ENCODE assay signal across 8 cellular contexts in genomic region chr19:40717880-40718773, GRCh38. TPM values are rescaled to one million over a fixed set of nuclear protein-coding genes. Genes with fewer than 3 reads are reported as not detected.
DNase-seq lines count a peak whose midpoint lies in the region; ATAC-seq lines count a peak whose summit lies in the region.

No MANE protein-coding gene starts in this region.

- peak overlapping the region; percentile 95 for H3K27ac ChIP-seq in adipose tissue (ENCODE audit: low read depth, low read length)

- peaks cover 7% of the 10 kb centered on the region for H3K36me3 Mint-ChIP-seq in activated naive CD4-positive, alpha-beta T cell treated with anti-CD3 and anti-CD28 coated beads, Interleukin-2, amount 50 U/mL, for 24 hours
- peaks cover 34% of the 10 kb centered on the region for H3K36me3 Mint-ChIP-seq in stimulated activated memory B cell treated with anti-CD40 and anti-IgM and Interleukin-4, amounts not matched to agents 10 μg/mL and 1 μg/mL and 100 μg/mL, for 72 hours

- no peaks in the 10 kb centered on the region for H3K27me3 Mint-ChIP-seq in activated naive CD4-positive, alpha-beta T cell treated with anti-CD3 and anti-CD28 coated beads, Interleukin-2, amount 50 U/mL, for 24 hours
- no peaks in the 10 kb centered on the region for H3K27me3 Mint-ChIP-seq in stimulated activated memory B cell treated with anti-CD40 and anti-IgM and Interleukin-4, amounts not matched to agents 10 μg/mL and 1 μg/mL and 100 μg/mL, for 72 hours

- peak overlapping the region; percentile 94 for H3K4me3 Mint-ChIP-seq in activated naive CD4-positive, alpha-beta T cell treated with anti-CD3 and anti-CD28 coated beads, Interleukin-2, amount 50 U/mL, for 24 hours
- peak overlapping the region; percentile 77 for H3K4me3 Mint-ChIP-seq in stimulated activated memory B cell treated with anti-CD40 and anti-IgM and Interleukin-4, amounts not matched to agents 10 μg/mL and 1 μg/mL and 100 μg/mL, for 72 hours

- H3K27ac Mint-ChIP-seq in activated naive CD4-positive, alpha-beta T cell treated with anti-CD3 and anti-CD28 coated beads, Interleukin-2, amount 50 U/mL, for 24 hours = peak overlapping the region; percentile 96
- H3K27ac Mint-ChIP-seq in stimulated activated memory B cell treated with anti-CD40 and anti-IgM and Interleukin-4, amounts not matched to agents 10 μg/mL and 1 μg/mL and 100 μg/mL, for 72 hours = peak overlapping the region; percentile 83

- H3K4me3 ChIP-seq in iPS-18c (ENCODE audit: insufficient read depth, low read depth, low read length) = peak overlapping the region; percentile 72

- peaks cover 66% of the 10 kb centered on the region for H3K4me1 Mint-ChIP-seq in activated naive CD4-positive, alpha-beta T cell treated with anti-CD3 and anti-CD28 coated beads, Interleukin-2, amount 50 U/mL, for 24 hours
- peaks cover 75% of the 10 kb centered on the region for H3K4me1 Mint-ChIP-seq in stimulated activated memory B cell treated with anti-CD40 and anti-IgM and Interleukin-4, amounts not matched to agents 10 μg/mL and 1 μg/mL and 100 μg/mL, for 72 hours

- no peaks in the 10 kb centered on the region for H3K9me3 Mint-ChIP-seq in activated naive CD4-positive, alpha-beta T cell treated with anti-CD3 and anti-CD28 coated beads, Interleukin-2, amount 50 U/mL, for 24 hours
- no peaks in the 10 kb centered on the region for H3K9me3 Mint-ChIP-seq in stimulated activated memory B cell treated with anti-CD40 and anti-IgM and Interleukin-4, amounts not matched to agents 10 μg/mL and 1 μg/mL and 100 μg/mL, for 72 hours

- peaks cover 2% of the 10 kb centered on the region for H3K9me3 ChIP-seq in iPS-18c (ENCODE audit: control insufficient read depth, insufficient read depth, low read length)

- ATAC-seq in stimulated activated memory B cell treated with anti-CD40 and anti-IgM and Interleukin-4, amounts not matched to agents 10 μg/mL and 1 μg/mL and 100 μg/mL, for 72 hours = no peak
- no peak for ATAC-seq in GM21576 (IDR thresholded peaks at IDR 0.05; ENCODE audit: unreplicated experiment)

- 20 to 48% (median 45%) methylated on average over 19 to 20 of the region's 20 CpGs for WGBS in adipose tissue, 3 donors

- DNase-seq in activated naive CD4-positive, alpha-beta T cell treated with Interleukin-2 at 50 U/mL for 16 hours = no peak
- DNase-seq in GM19238 (ENCODE audit: insufficient read length, low spot score) = no peak
- no peak for DNase-seq in stimulated activated CD8-positive, alpha-beta memory T cell treated with anti-CD3 and anti-CD28 coated beads, Interleukin-4, amount 100 ng/mL, for 48 hours

RNA-seq across cellular contexts. Expression of gene ITPKC, which starts 1.2 kb away (rescaled TPM):
- polyA plus RNA-seq in adipose tissue = 10 to 100 TPM; 14.6 to 58.3 (median 43.1) TPM

RNA-seq across cellular contexts. Expression of gene COQ8B, which starts 1.4 kb away (rescaled TPM):
- 10 to 100 TPM; 26.2 to 35.5 (median 29.4) TPM for polyA plus RNA-seq in adipose tissue

RNA-seq across cellular contexts. Expression of gene NUMBL, which starts 27.7 kb away (rescaled TPM):
- 10 to 100 TPM in 2 of 3 donors, 1 to 10 TPM in 1; 7.1 to 30.7 (median 27.2) TPM for polyA plus RNA-seq in adipose tissue

RNA-seq across cellular contexts. Expression of gene ACTMAP, which starts 32.1 kb away (rescaled TPM):
- polyA plus RNA-seq in adipose tissue = 1 to 10 TPM; 3.5 to 7.1 (median 5.1) TPM

RNA-seq across cellular contexts. Expression of gene SNRPA, which starts 32.9 kb away (rescaled TPM):
- 10 to 100 TPM; 21.2 to 44.1 (median 42.8) TPM for polyA plus RNA-seq in adipose tissue
